Comparison of ENCODE assay signal across 26 cellular contexts in the genomic region with DNA sequence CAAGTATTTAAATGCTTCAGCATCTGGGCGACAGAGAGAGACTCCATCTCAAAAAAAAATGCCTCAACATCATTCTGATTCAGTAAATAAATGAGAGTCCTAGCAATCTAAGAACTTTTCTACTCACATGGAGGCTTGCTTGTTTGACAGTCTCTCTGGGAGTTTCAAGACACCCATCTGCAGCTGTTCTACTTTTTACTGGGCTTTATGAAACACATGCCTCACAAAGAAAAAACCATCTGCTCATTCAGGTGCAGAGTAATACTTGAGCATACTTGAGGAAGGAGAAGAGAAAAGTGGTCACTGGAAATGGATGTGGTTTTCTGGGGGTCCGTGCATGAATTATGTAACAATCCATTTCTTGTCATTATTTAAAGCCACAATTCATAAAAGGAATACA.
"Had no signal": no experiment of that assay in that cellular context is flagged by ENCODE, and none has a peak within 500 bp of the region (broad histone marks: within the 10 kb centered on the region; RNA-seq: fewer than 3 reads in every experiment).

No MANE protein-coding gene starts in this region.

- H3K27me3 ChIP-seq: brain microvascular endothelial cell, cardiac muscle cell had no signal

- ATAC-seq: activated CD4-positive, alpha-beta T cell treated with anti-CD3 and anti-CD28 coated beads for 36 hours; activated T-helper 17 cell treated with anti-CD3 and anti-CD28 coated beads, Interleukin-2, amount 50 U/mL, for 72 hours; Panc1; Right ventricle myocardium inferior; T-cell had no signal

- DNase-seq: activated CD4-positive, alpha-beta memory T cell treated with anti-CD3 and anti-CD28 coated beads, Interleukin-2, amount 10 ng/mL, durations not matched to agents 7 days and 5 days; activated CD4-positive, alpha-beta T cell treated with anti-CD3 and anti-CD28 coated beads for 36 hours; activated CD4-positive, alpha-beta T cell treated with anti-CD3 and anti-CD28 coated beads, Interleukin-2, amount 50 U/mL, for 1 hour; activated gamma-delta T cell; activated naive CD4-positive, alpha-beta T cell treated with anti-CD3 and anti-CD28 coated beads for 36 hours; activated T-cell treated with anti-CD3 and anti-CD28 coated beads for 4 hours; activated T-cell treated with anti-CD3 and anti-CD28 coated beads, Interleukin-2, amount 50 U/mL, for 48 hours; brain microvascular endothelial cell; KBM-7; NCI-H1092 treated with DMSO at 0.1 percent for 48 hours; NCI-H1417 treated with DMSO at 0.1 percent for 48 hours; NCI-H1694; NCI-H2029; NCI-H345; NCI-H510A; OCI-M1; RPMI8226; T-cell; T-helper 2 cell; T1000 had no signal

- H3K27ac ChIP-seq: brain microvascular endothelial cell, cardiac muscle cell, SK-N-MC, VCaP had no signal

- H3K4me3 ChIP-seq: cardiac muscle cell, SK-N-MC had no signal

- H3K36me3 ChIP-seq: brain microvascular endothelial cell, cardiac muscle cell had no signal
